ENCODE assay signal across 1 cellular context in genomic region chr17:21674242-21674731, GRCh38.
A peak's percentile ranks its signal among the peaks of the same experiment; 100 is the strongest.
TF ChIP-seq lines count a peak whose summit lies in the region.

No MANE protein-coding gene starts in this region.

TF ChIP-seq in K562, 482 proteins besides CTCF, POLR2A, EP300 and RAD21 (continued from another document):
- TF ChIP-seq E2F6 (IDR thresholded peaks at IDR 0.05; ENCODE audit: borderline replicate concordance in 1 of 2, extremely low read depth in 1 of 2, insufficient read depth in 1 of 2, insufficient read length in 1 of 2, low read depth in 1 of 2, low read length in 1 of 2, poor library complexity in 1 of 2, severe bottlenecking in 1 of 2) (peak; percentile 38 to 69), PHTF2 (CRISPR knock-in tag; IDR thresholded peaks at IDR 0.05) (no peak), ZNF589 (CRISPR knock-in tag; IDR thresholded peaks at IDR 0.05; ENCODE audit: low read depth) (0 out of 2 replicates have a peak, but pooled peaks have one; percentile 38), ZNF3 (CRISPR knock-in tag; IDR thresholded peaks at IDR 0.05) (no peak), ETS1 (conservative IDR thresholded peaks at IDR 0.05; ENCODE audit: control insufficient read depth, low read depth, low read length) (no peak), ZNF24 (IDR thresholded peaks at IDR 0.05) (no peak), SRF (CRISPR knock-in tag; IDR thresholded peaks at IDR 0.05) (no peak), MYC (IDR thresholded peaks at IDR 0.05; ENCODE audit: low read depth, low read length) (peak; percentile 51; the same call in 1 of the 2 replicates), MYC (CRISPR knock-in tag; IDR thresholded peaks at IDR 0.05; ENCODE audit: borderline replicate concordance, low read depth) (no peak), HNRNPLL (IDR thresholded peaks at IDR 0.05; ENCODE audit: low read depth, low read length, poor library complexity, severe bottlenecking) (peak; percentile 60), DACH1 (IDR thresholded peaks at IDR 0.05; ENCODE audit: partially characterized antibody) (no peak), ESRRA (IDR thresholded peaks at IDR 0.05; ENCODE audit: borderline replicate concordance, low read depth) (no peak), RBFOX2 (IDR thresholded peaks at IDR 0.05; ENCODE audit: low read depth, low read length) (peak; percentile 85), ZBTB5 (IDR thresholded peaks at IDR 0.05) (no peak), MAX (CRISPR knock-in tag; IDR thresholded peaks at IDR 0.05) (peak; percentile 20; the same call in 1 of the 2 replicates), ZNF511 (CRISPR knock-in tag; IDR thresholded peaks at IDR 0.05) (no peak), EP400 (IDR thresholded peaks at IDR 0.05) (0 out of 2 replicates have a peak, but pooled peaks have one; percentile 22), PHB (CRISPR knock-in tag; IDR thresholded peaks at IDR 0.05) (no peak), ZMIZ1 (IDR thresholded peaks at IDR 0.05; ENCODE audit: low read depth in 2 of 2, low read length in 2 of 2) (no peak), MGA (IDR thresholded peaks at IDR 0.05) (peak; percentile 72)
